Comparison of ENCODE assay signal across 24 cellular contexts in genomic region chr5:114657342-114658130, GRCh38.
"Had no signal": no experiment of that assay in that cellular context is flagged by ENCODE, and none has a peak within 500 bp of the region (broad histone marks: within the 10 kb centered on the region; RNA-seq: fewer than 3 reads in every experiment).

No MANE protein-coding gene starts in this region.

- H3K9me3 ChIP-seq: esophagus squamous epithelium, heart right ventricle, left ventricle myocardium inferior, transverse colon, vagina had no signal

- H3K27me3 ChIP-seq: esophagus squamous epithelium, sigmoid colon, transverse colon, vagina had no signal

- H3K36me3 ChIP-seq: esophagus squamous epithelium, heart right ventricle, left ventricle myocardium inferior, sigmoid colon, transverse colon, vagina, WERI-Rb-1 had no signal

- H3K4me3 ChIP-seq: coronary artery, esophagus squamous epithelium, heart right ventricle, left ventricle myocardium inferior, sigmoid colon, transverse colon, vagina had no signal

- DNase-seq: activated CD4-positive, alpha-beta T cell treated with anti-CD3 and anti-CD28 coated beads for 1 hour; activated CD8-positive, alpha-beta memory T cell treated with anti-CD3 and anti-CD28 coated beads, Interleukin-2, amount 50 U/mL, for 4 hours; activated naive CD4-positive, alpha-beta T cell treated with Interleukin-2 at 50 U/mL for 16 hours; activated naive CD8-positive, alpha-beta T cell treated with anti-CD3 and anti-CD28 coated beads, Interleukin-2, amount 10 ng/mL, durations not matched to agents 7 days and 5 days; activated T-cell treated with anti-CD3 and anti-CD28 coated beads, Interleukin-2, amount 50 U/mL, for 24 hours; amygdala; cerebellar nuclear complex; endodermal cell; esophagus squamous epithelium; heart right ventricle; kidney glomerular epithelial cell; left ventricle myocardium inferior; naive B cell; nucleus accumbens; sigmoid colon; stimulated activated CD4-positive, alpha-beta T cell treated with anti-CD3 and anti-CD28 coated beads, Interleukin-2, amount 100 ng/mL, for 48 hours; stimulated activated CD8-positive, alpha-beta memory T cell treated with anti-CD3 and anti-CD28 coated beads, Interleukin-4, amount 100 ng/mL, for 48 hours; stimulated activated naive B cell treated with anti-CD40 and anti-IgM and Interleukin-4, amounts not matched to agents 10 μg/mL and 1 μg/mL and 100 μg/mL, for 72 hours; T-cell; transverse colon; WERI-Rb-1 had no signal

- H3K27ac ChIP-seq: coronary artery, esophagus squamous epithelium, heart right ventricle, left ventricle myocardium inferior, sigmoid colon, transverse colon, vagina, WERI-Rb-1 had no signal

- H3K4me1 ChIP-seq: esophagus squamous epithelium, heart right ventricle, left ventricle myocardium inferior, sigmoid colon, transverse colon, vagina had no signal

- FAIRE-seq: TTC549 had no signal
